ENCODE assay signal across 8 cellular contexts in genomic region chr19:14073232-14073924, GRCh38. TPM values are rescaled to one million over a fixed set of nuclear protein-coding genes. Genes with fewer than 3 reads are reported as not detected.
DNase-seq lines count a peak whose midpoint lies in the region; ATAC-seq lines count a peak whose summit lies in the region.

No MANE protein-coding gene starts in this region.

- WGBS in mesodermal cell (ENCODE audit: insufficient coverage in 2 of 2), 2 experiments = 0 to 1% methylated on average over 75 to 85 of the region's 108 CpGs

- H3K4me1 ChIP-seq in endocrine pancreas (ENCODE audit: control insufficient read depth, insufficient read depth, low read length) (no peaks in the 10 kb centered on the region), mesodermal cell (ENCODE audit: control insufficient read depth, insufficient read depth, low read length, poor library complexity, severe bottlenecking) (peaks cover 15% of the 10 kb centered on the region)

- no peaks in the 10 kb centered on the region for H3K9me3 ChIP-seq in endocrine pancreas (ENCODE audit: control insufficient read depth, low read length)
- H3K9me3 ChIP-seq in mesodermal cell (ENCODE audit: control insufficient read depth, low read length) = no peaks in the 10 kb centered on the region

- H3K9ac ChIP-seq in endocrine pancreas (ENCODE audit: control insufficient read depth, insufficient read depth, low read length) = peak overlapping the region; percentile 50

- DNase-seq in NCI-H1436 (lab: John Stamatoyannopoulos, UW) (peak; percentile 70), NCI-H1436 treated with DMSO at 0.1 percent for 48 hours (lab: John Stamatoyannopoulos, UW) (no peak), NCI-H69 (lab: John Stamatoyannopoulos, UW) (peak; percentile 95)
- DNase-seq in activated CD8-positive, alpha-beta memory T cell treated with anti-CD3 and anti-CD28 coated beads for 48 hours (ENCODE audit: low read depth in 2 of 3, low spot score in 2 of 3) = peak in 2 of 3 experiments; percentile 62 to 64
- peak; percentile 55 for DNase-seq in stimulated activated CD8-positive, alpha-beta memory T cell treated with anti-CD3 and anti-CD28 coated beads, Interleukin-15, amount 100 ng/mL, for 24 hours (ENCODE audit: low read depth)

- H3K27ac ChIP-seq in mesodermal cell (ENCODE audit: low read depth, low read length, severe bottlenecking) = no peak overlapping the region

- peak; percentile 41 for ATAC-seq in HG03039 (IDR thresholded peaks at IDR 0.05; ENCODE audit: unreplicated experiment)

- H3K4me3 ChIP-seq in endocrine pancreas (ENCODE audit: control insufficient read depth, insufficient read depth, low read length) (peak overlapping the region; percentile 37), mesodermal cell (ENCODE audit: extremely low read depth, insufficient read depth, low read length, poor library complexity, severe bottlenecking) (peak overlapping the region; percentile 57)

- no peaks in the 10 kb centered on the region for H3K27me3 ChIP-seq in endocrine pancreas (ENCODE audit: control insufficient read depth, insufficient read depth, low read length)

- H3K36me3 ChIP-seq in endocrine pancreas (ENCODE audit: control insufficient read depth, insufficient read depth, low read length) (no peaks in the 10 kb centered on the region), mesodermal cell (ENCODE audit: control insufficient read depth, insufficient read depth, low read length) (no peaks in the 10 kb centered on the region)

RNA-seq across cellular contexts. Expression of gene MISP3, which starts 0.8 kb away (rescaled TPM):
- 1.6 TPM for polyA plus RNA-seq in mesodermal cell (2013, experiment 1 of 2)
- polyA plus RNA-seq in mesodermal cell (2013, experiment 2 of 2) = 2.3 TPM

RNA-seq across cellular contexts. Expression of gene PALM3, which starts 11.5 kb away (rescaled TPM):
- polyA plus RNA-seq in mesodermal cell (2013, experiment 1 of 2) = 8.3 TPM
- 5.8 TPM for polyA plus RNA-seq in mesodermal cell (2013, experiment 2 of 2)

RNA-seq across cellular contexts. Expression of gene C19orf67, which starts 12.2 kb away (rescaled TPM):
- polyA plus RNA-seq in mesodermal cell (2013, experiment 1 of 2) = not detected
- polyA plus RNA-seq in mesodermal cell (2013, experiment 2 of 2) = not detected

RNA-seq across cellular contexts. Expression of gene SAMD1, which starts 17.2 kb away (rescaled TPM):
- 53.9 TPM for polyA plus RNA-seq in mesodermal cell (2013, experiment 1 of 2)
- 55.3 TPM for polyA plus RNA-seq in mesodermal cell (2013, experiment 2 of 2)

RNA-seq across cellular contexts. Expression of gene IL27RA, which starts 41.8 kb away (rescaled TPM):
- 13.6 TPM for polyA plus RNA-seq in mesodermal cell (2013, experiment 1 of 2)
- polyA plus RNA-seq in mesodermal cell (2013, experiment 2 of 2) = 11.2 TPM
